In genomic region chr1:204384636-204385354, GRCh38 we compare ENCODE assay signal across 1 cellular context.
TF ChIP-seq lines count a peak whose summit lies in the region.

No MANE protein-coding gene starts in this region.

TF ChIP-seq in K562, 482 proteins besides CTCF, POLR2A, EP300 and RAD21:
- no peak for TF ChIP-seq AFF1 (IDR thresholded peaks at IDR 0.05; ENCODE audit: low read depth in 1 of 2, partially characterized antibody in 2 of 2)
- TF ChIP-seq BRF1 (IDR thresholded peaks at IDR 0.05; ENCODE audit: borderline replicate concordance, extremely low read depth, insufficient read length): no peak
- TF ChIP-seq ZNF217 (CRISPR knock-in tag; IDR thresholded peaks at IDR 0.05): no peak
- no peak for TF ChIP-seq MCM7 (IDR thresholded peaks at IDR 0.05)
- no peak for TF ChIP-seq SMC3 (conservative IDR thresholded peaks at IDR 0.05; ENCODE audit: insufficient read depth, low read depth, low read length)
- TF ChIP-seq ZBTB43 (CRISPR knock-in tag; IDR thresholded peaks at IDR 0.05): no peak
